In genomic region chr1:209777587-209777986, GRCh38 we compare ENCODE assay signal across 25 cellular contexts. TPM values are rescaled to one million over a fixed set of nuclear protein-coding genes. Genes with fewer than 3 reads are reported as not detected.
DNase-seq lines count a peak whose midpoint lies in the region; ATAC-seq and TF ChIP-seq lines count a peak whose summit lies in the region.
"Had no signal": no experiment of that assay in that cellular context is flagged by ENCODE, and none has a peak within 500 bp of the region (broad histone marks: within the 10 kb centered on the region; RNA-seq: fewer than 3 reads in every experiment).

No MANE protein-coding gene starts in this region.

- DNase-seq in activated CD4-positive, alpha-beta T cell treated with anti-CD3 and anti-CD28 coated beads for 36 hours, result no peak
- DNase-seq in activated CD4-positive, alpha-beta T cell treated with anti-CD3 and anti-CD28 coated beads for 4 hours, result no peak
- no peak for DNase-seq in CD4-positive, alpha-beta T cell
- DNase-seq in activated CD4-positive, alpha-beta memory T cell treated with anti-CD3 and anti-CD28 coated beads, Interleukin-2, amount 10 ng/mL, durations not matched to agents 7 days and 5 days, result no peak
- DNase-seq in glutamatergic neuron, result no peak
- DNase-seq in AG20443 (ENCODE audit: low spot score), result no peak
- no peak for DNase-seq in SHP77 (lab: John Stamatoyannopoulos, UW)
- DNase-seq: brain microvascular endothelial cell; DMS79 treated with DMSO at 0.1 percent for 48 hours; effector CD8-positive, alpha-beta T cell; foreskin fibroblast; left cardiac atrium; mesenchymal stem cell; NCI-H146; NCI-H524; Peyer's patch; small intestine; stimulated activated CD4-positive, alpha-beta T cell treated with anti-CD3 and anti-CD28 coated beads, Interleukin-2, amount 100 ng/mL, for 24 hours; uterus had no signal

- H3K4me1 Mint-ChIP-seq in activated CD4-positive, alpha-beta T cell treated with anti-CD3 and anti-CD28 coated beads for 36 hours, result peaks cover 32% of the 10 kb centered on the region
- H3K4me1 Mint-ChIP-seq in CD4-positive, alpha-beta T cell (ENCODE audit: low read depth), result peaks cover 35% of the 10 kb centered on the region
- peaks cover 43% of the 10 kb centered on the region for H3K4me1 Mint-ChIP-seq in activated CD4-positive, alpha-beta memory T cell treated with anti-CD3 and anti-CD28 coated beads, Interleukin-2, amount 10 ng/mL, durations not matched to agents 7 days and 5 days
- H3K4me1 Mint-ChIP-seq in glutamatergic neuron (ENCODE audit: low read depth, unreplicated experiment), result peaks cover 12% of the 10 kb centered on the region

- peaks cover 68% of the 10 kb centered on the region for H3K36me3 Mint-ChIP-seq in activated CD4-positive, alpha-beta T cell treated with anti-CD3 and anti-CD28 coated beads for 36 hours (ENCODE audit: low read depth)
- H3K36me3 Mint-ChIP-seq in CD4-positive, alpha-beta T cell (ENCODE audit: low read depth), result peaks cover 56% of the 10 kb centered on the region
- H3K36me3 Mint-ChIP-seq in activated CD4-positive, alpha-beta memory T cell treated with anti-CD3 and anti-CD28 coated beads, Interleukin-2, amount 10 ng/mL, durations not matched to agents 7 days and 5 days (ENCODE audit: low read depth), result peaks cover 52% of the 10 kb centered on the region
- no peaks in the 10 kb centered on the region for H3K36me3 Mint-ChIP-seq in glutamatergic neuron (ENCODE audit: unreplicated experiment)

- CTCF ChIA-PET in activated CD4-positive, alpha-beta T cell treated with anti-CD3 and anti-CD28 coated beads for 36 hours (lab: Charles Lee), result interaction anchor here (0.6 to 1.5 kb wide), 2 partner anchors 15 to 1372 kb away, joined by 3 to 4 read pairs; no protein-coding TSS in a partner anchor
- CTCF ChIA-PET in CD4-positive, alpha-beta T cell (lab: Charles Lee), result interaction anchor here (1.2 to 1.4 kb wide), 2 partner anchors 9 to 30 kb away, joined by 3 to 4 read pairs; no protein-coding TSS in a partner anchor
- CTCF ChIA-PET in activated CD4-positive, alpha-beta memory T cell treated with anti-CD3 and anti-CD28 coated beads, Interleukin-2, amount 10 ng/mL, durations not matched to agents 7 days and 5 days (lab: Charles Lee), result interaction anchor here (0.8 to 2.1 kb wide), 2 partner anchors 9 to 167 kb away, joined by 3 to 13 read pairs; no protein-coding TSS in a partner anchor

- H3K27me3 ChIP-seq in CD4-positive, alpha-beta T cell (ENCODE audit: control insufficient read depth, insufficient read depth, low read length), result no peaks in the 10 kb centered on the region
- H3K27me3 ChIP-seq: brain microvascular endothelial cell, Peyer's patch, suprapubic skin, uterus had no signal

- no peaks in the 10 kb centered on the region for H3K27me3 Mint-ChIP-seq in activated CD4-positive, alpha-beta T cell treated with anti-CD3 and anti-CD28 coated beads for 36 hours
- no peaks in the 10 kb centered on the region for H3K27me3 Mint-ChIP-seq in CD4-positive, alpha-beta T cell
- H3K27me3 Mint-ChIP-seq in activated CD4-positive, alpha-beta memory T cell treated with anti-CD3 and anti-CD28 coated beads, Interleukin-2, amount 10 ng/mL, durations not matched to agents 7 days and 5 days, result no peaks in the 10 kb centered on the region
- peaks cover 3% of the 10 kb centered on the region for H3K27me3 Mint-ChIP-seq in glutamatergic neuron (ENCODE audit: unreplicated experiment)

- intact Hi-C loops in activated CD4-positive, alpha-beta T cell treated with anti-CD3 and anti-CD28 coated beads for 36 hours (cut with DNase I, micrococcal nuclease), result no loop called here
- intact Hi-C loops in CD4-positive, alpha-beta T cell (cut with DNase I, micrococcal nuclease), result no loop called here

- no peak for ATAC-seq in activated CD4-positive, alpha-beta T cell treated with anti-CD3 and anti-CD28 coated beads for 36 hours
- ATAC-seq in CD4-positive, alpha-beta T cell (ENCODE audit: poor library complexity), result no peak
- ATAC-seq in GM19463 (IDR thresholded peaks at IDR 0.05; ENCODE audit: unreplicated experiment), result no peak
- ATAC-seq: left cardiac atrium had no signal

- no peaks in the 10 kb centered on the region for H3K9me3 ChIP-seq in CD4-positive, alpha-beta T cell (ENCODE audit: control insufficient read depth, low read length)
- H3K9me3 ChIP-seq: Peyer's patch, suprapubic skin, uterus had no signal

- H3K4me3 Mint-ChIP-seq in activated CD4-positive, alpha-beta T cell treated with anti-CD3 and anti-CD28 coated beads for 36 hours, result no peak overlapping the region
- no peak overlapping the region for H3K4me3 Mint-ChIP-seq in CD4-positive, alpha-beta T cell
- no peak overlapping the region for H3K4me3 Mint-ChIP-seq in activated CD4-positive, alpha-beta memory T cell treated with anti-CD3 and anti-CD28 coated beads, Interleukin-2, amount 10 ng/mL, durations not matched to agents 7 days and 5 days
- peak overlapping the region; percentile 31 for H3K4me3 Mint-ChIP-seq in glutamatergic neuron (ENCODE audit: unreplicated experiment)

- H3K27ac Mint-ChIP-seq in activated CD4-positive, alpha-beta T cell treated with anti-CD3 and anti-CD28 coated beads for 36 hours, result peak overlapping the region; percentile 69
- H3K27ac Mint-ChIP-seq in CD4-positive, alpha-beta T cell, result peak overlapping the region; percentile 57
- H3K27ac Mint-ChIP-seq in activated CD4-positive, alpha-beta memory T cell treated with anti-CD3 and anti-CD28 coated beads, Interleukin-2, amount 10 ng/mL, durations not matched to agents 7 days and 5 days, result peak overlapping the region; percentile 44
- H3K27ac Mint-ChIP-seq in glutamatergic neuron (ENCODE audit: unreplicated experiment), result peak overlapping the region; percentile 77

- H3K27ac ChIP-seq in CD4-positive, alpha-beta T cell (ENCODE audit: low read depth, low read length), result no peak overlapping the region
- H3K27ac ChIP-seq: brain microvascular endothelial cell, KMS-11, Peyer's patch, suprapubic skin, uterus, VCaP had no signal

- TF ChIP-seq CTCF in CD4-positive, alpha-beta T cell (IDR thresholded peaks at IDR 0.05), result no peak
- TF ChIP-seq CTCF in glutamatergic neuron (IDR thresholded peaks at IDR 0.05; ENCODE audit: partially characterized antibody, unreplicated experiment), result no peak

- no peaks in the 10 kb centered on the region for H3K9me3 Mint-ChIP-seq in activated CD4-positive, alpha-beta T cell treated with anti-CD3 and anti-CD28 coated beads for 36 hours (ENCODE audit: low read depth)
- no peaks in the 10 kb centered on the region for H3K9me3 Mint-ChIP-seq in CD4-positive, alpha-beta T cell
- H3K9me3 Mint-ChIP-seq in activated CD4-positive, alpha-beta memory T cell treated with anti-CD3 and anti-CD28 coated beads, Interleukin-2, amount 10 ng/mL, durations not matched to agents 7 days and 5 days, result no peaks in the 10 kb centered on the region
- H3K9me3 Mint-ChIP-seq in glutamatergic neuron (ENCODE audit: unreplicated experiment), result peaks cover 5% of the 10 kb centered on the region

- POLR2A ChIA-PET in activated CD4-positive, alpha-beta T cell treated with anti-CD3 and anti-CD28 coated beads for 36 hours (lab: Charles Lee), result no interaction called here
- POLR2A ChIA-PET in CD4-positive, alpha-beta T cell (lab: Charles Lee), result interaction anchor here (0.5 to 11.3 kb wide), 4 partner anchors 10 to 551 kb away, joined by 3 to 245 read pairs (median 41); partner anchors contain the start of genes HHAT and TRAF3IP3
- POLR2A ChIA-PET in activated CD4-positive, alpha-beta memory T cell treated with anti-CD3 and anti-CD28 coated beads, Interleukin-2, amount 10 ng/mL, durations not matched to agents 7 days and 5 days (lab: Charles Lee), result interaction anchor here (15.4 to 20.7 kb wide), 2 partner anchors 10 to 23 kb away, joined by 218 to 799 read pairs; partner anchors contain the start of gene TRAF3IP3

RNA-seq across cellular contexts. Expression of gene C1orf74, which starts 6.8 kb away (rescaled TPM):
- total RNA-seq in activated CD4-positive, alpha-beta T cell treated with anti-CD3 and anti-CD28 coated beads for 36 hours, result 1 to 10 TPM; 3.7 to 4.3 TPM
- total RNA-seq in CD4-positive, alpha-beta T cell, result under 1 TPM; 0.63 to 0.67 TPM
- 1 to 10 TPM; 2.1 to 2.2 TPM for total RNA-seq in activated CD4-positive, alpha-beta memory T cell treated with anti-CD3 and anti-CD28 coated beads, Interleukin-2, amount 10 ng/mL, durations not matched to agents 7 days and 5 days
- total RNA-seq in glutamatergic neuron (ENCODE audit: unreplicated experiment), result 2.3 TPM

RNA-seq across cellular contexts. Expression of gene TRAF3IP3, which starts 21.7 kb away (rescaled TPM):
- 100 to 1,000 TPM; 136 to 138 TPM for total RNA-seq in activated CD4-positive, alpha-beta T cell treated with anti-CD3 and anti-CD28 coated beads for 36 hours
- total RNA-seq in CD4-positive, alpha-beta T cell, result 100 to 1,000 TPM; 279 to 290 TPM
- 100 to 1,000 TPM; 421 to 422 TPM for total RNA-seq in activated CD4-positive, alpha-beta memory T cell treated with anti-CD3 and anti-CD28 coated beads, Interleukin-2, amount 10 ng/mL, durations not matched to agents 7 days and 5 days
- total RNA-seq in glutamatergic neuron (ENCODE audit: unreplicated experiment), result not detected
- total RNA-seq: osteoblast, renal cortical epithelial cell had no signal

RNA-seq across cellular contexts. Expression of gene IRF6, which starts 28.4 kb away (rescaled TPM):
- under 1 TPM; 0.11 to 0.14 TPM for total RNA-seq in activated CD4-positive, alpha-beta T cell treated with anti-CD3 and anti-CD28 coated beads for 36 hours
- total RNA-seq in CD4-positive, alpha-beta T cell, result 1 to 10 TPM in 1 of 2 experiments, under 1 TPM in 1; 0.74 to 1.7 TPM
- total RNA-seq in activated CD4-positive, alpha-beta memory T cell treated with anti-CD3 and anti-CD28 coated beads, Interleukin-2, amount 10 ng/mL, durations not matched to agents 7 days and 5 days, result under 1 TPM; 0.10 to 0.25 TPM
- total RNA-seq in glutamatergic neuron (ENCODE audit: unreplicated experiment), result 0.47 TPM

RNA-seq across cellular contexts. Expression of gene UTP25, which starts 50.2 kb away (rescaled TPM):
- total RNA-seq in activated CD4-positive, alpha-beta T cell treated with anti-CD3 and anti-CD28 coated beads for 36 hours, result 10 to 100 TPM in 1 of 2 experiments, 1 to 10 TPM in 1; 9.4 to 10.4 TPM
- total RNA-seq in CD4-positive, alpha-beta T cell, result 1 to 10 TPM; 6.0 to 6.4 TPM
- 1 to 10 TPM; 5.7 to 5.8 TPM for total RNA-seq in activated CD4-positive, alpha-beta memory T cell treated with anti-CD3 and anti-CD28 coated beads, Interleukin-2, amount 10 ng/mL, durations not matched to agents 7 days and 5 days
- 4.6 TPM for total RNA-seq in glutamatergic neuron (ENCODE audit: unreplicated experiment)

Comparison
In these comparisons a context has a peak if more than half of its experiments do, and no peak if none do; other contexts are left out.
1. RNA of gene TRAF3IP3, which starts 21.7 kb away (total RNA-seq): 421 to 422 TPM in activated CD4-positive, alpha-beta memory T cell treated with anti-CD3 and anti-CD28 coated beads, Interleukin-2, amount 10 ng/mL, durations not matched to agents 7 days and 5 days, 279 to 290 TPM in CD4-positive, alpha-beta T cell and 136 to 138 TPM in activated CD4-positive, alpha-beta T cell treated with anti-CD3 and anti-CD28 coated beads for 36 hours; not detected in glutamatergic neuron (single experiment); every median in the first group is over 100 times any median in the second.
2. Peak in every context shown above with its lines, with median percentiles within 50 percentile points of each other: H3K27ac Mint-ChIP-seq.